ENCODE assay signal across 1 cellular context in the genomic region with DNA sequence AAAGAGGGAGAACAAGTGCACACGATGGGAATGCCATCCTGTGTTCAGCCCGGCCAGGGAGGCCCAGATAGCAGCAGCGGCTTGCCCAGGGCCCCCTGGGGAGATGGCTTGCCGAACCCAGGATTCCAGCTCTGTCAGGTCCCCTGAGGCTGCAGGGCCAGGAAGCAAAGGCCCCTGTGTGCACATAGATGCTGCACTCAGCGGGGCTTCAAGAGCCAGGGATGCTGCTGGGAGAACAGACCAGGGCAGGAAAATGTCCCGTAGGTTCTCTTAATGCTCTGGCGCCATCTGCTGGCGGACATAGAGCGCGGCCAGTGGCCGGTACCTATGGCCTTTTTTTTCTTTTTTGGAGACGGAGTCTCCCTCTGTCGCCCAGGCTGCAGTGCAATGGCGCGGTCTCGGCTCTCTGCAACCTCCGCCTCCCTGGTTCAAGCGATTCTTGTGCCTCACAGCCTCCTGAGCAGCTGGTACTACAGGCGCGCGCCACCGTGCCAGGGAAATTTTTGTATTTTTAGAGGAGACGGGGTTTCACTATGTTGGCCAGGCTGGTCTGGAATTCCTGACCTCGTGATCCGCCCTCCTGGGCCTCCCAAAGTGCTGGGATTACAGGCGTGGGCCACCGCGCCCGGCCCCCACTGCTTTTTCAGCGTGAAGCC.
TF ChIP-seq lines count a peak whose summit lies in the region.

No MANE protein-coding gene starts in this region.

TF ChIP-seq in H1, 55 proteins besides CTCF, POLR2A, EP300 and RAD21 (continued from another document):
- TF ChIP-seq YY1 (IDR thresholded peaks at IDR 0.05; ENCODE audit: low read depth, low read length) = peak; percentile 81
- TF ChIP-seq CREB1 (IDR thresholded peaks at IDR 0.05) = 0 out of 2 replicates have a peak, but pooled peaks have one; percentile 16
TF ChIP-seq in H1: peak in this region for 2.
